ENCODE assay signal across 33 cellular contexts in genomic region chr4:88713782-88714181, GRCh38.
"Had no signal": no experiment of that assay in that cellular context is flagged by ENCODE, and none has a peak within 500 bp of the region (broad histone marks: within the 10 kb centered on the region; RNA-seq: fewer than 3 reads in every experiment).

No MANE protein-coding gene starts in this region.

- ATAC-seq: activated CD4-positive, alpha-beta T cell treated with anti-CD3 and anti-CD28 coated beads for 36 hours; activated CD8-positive, alpha-beta memory T cell treated with anti-CD3 and anti-CD28 coated beads, Interleukin-2, amount 10 ng/mL, durations not matched to agents 7 days and 5 days; activated CD8-positive, alpha-beta T cell treated with anti-CD3 and anti-CD28 coated beads, Interleukin-2, amount 10 ng/mL, durations not matched to agents 7 days and 5 days; activated naive CD8-positive, alpha-beta T cell treated with anti-CD3 and anti-CD28 coated beads, Interleukin-2, amount 50 U/mL, for 24 hours; activated T-cell treated with anti-CD3 and anti-CD28 coated beads, Interleukin-2, amount 50 U/mL, for 72 hours; body of pancreas; effector memory CD8-positive, alpha-beta T cell; T-helper 17 cell had no signal

- DNase-seq: activated CD4-positive, alpha-beta memory T cell treated with anti-CD3 and anti-CD28 coated beads for 36 hours; activated CD4-positive, alpha-beta T cell treated with anti-CD3 and anti-CD28 coated beads for 36 hours; activated CD4-positive, alpha-beta T cell treated with anti-CD3 and anti-CD28 coated beads, Interleukin-2, amount 10 ng/mL, durations not matched to agents 24 days and 14 days; activated CD4-positive, CD25-positive, alpha-beta regulatory T cell; activated CD4-positive, CD25-positive, alpha-beta regulatory T cell treated with anti-CD3 and anti-CD28 coated beads, Interleukin-2, amount 50 U/mL, for 72 hours; activated CD8-positive, alpha-beta memory T cell treated with anti-CD3 and anti-CD28 coated beads, Interleukin-2, amount 10 ng/mL, durations not matched to agents 7 days and 5 days; activated CD8-positive, alpha-beta memory T cell treated with anti-CD3 and anti-CD28 coated beads, Interleukin-2, amount 50 U/mL, for 4 hours; activated CD8-positive, alpha-beta T cell treated with anti-CD3 and anti-CD28 coated beads, Interleukin-2, amount 10 ng/mL, durations not matched to agents 7 days and 5 days; activated gamma-delta T cell; activated naive CD4-positive, alpha-beta T cell; activated naive CD4-positive, alpha-beta T cell treated with anti-CD3 and anti-CD28 coated beads, Interleukin-2, amount 50 U/mL, for 16 hours; activated naive CD8-positive, alpha-beta T cell treated with anti-CD3 and anti-CD28 coated beads for 36 hours; activated naive CD8-positive, alpha-beta T cell treated with anti-CD3 and anti-CD28 coated beads, Interleukin-2, amount 50 U/mL, for 24 hours; activated T-cell treated with anti-CD3 and anti-CD28 coated beads, Interleukin-2, amount 50 U/mL, for 24 hours; activated T-cell treated with anti-CD3 and anti-CD28 coated beads, Interleukin-2, amount 50 U/mL, for 72 hours; adrenal gland; amygdala; aorta; body of pancreas; caudate nucleus; cerebellar nuclear complex; cortex of kidney; dermis blood vessel endothelial cell; effector CD4-positive, alpha-beta T cell; effector memory CD8-positive, alpha-beta T cell; erythroblast; foreskin melanocyte; head of caudate nucleus; T-helper 1 cell; T-helper 17 cell; T1000 had no signal

- H3K27me3 ChIP-seq: adrenal gland, body of pancreas, esophagus muscularis mucosa had no signal

- H3K27ac Mint-ChIP-seq: activated CD4-positive, alpha-beta memory T cell treated with anti-CD3 and anti-CD28 coated beads for 36 hours; activated CD4-positive, alpha-beta T cell treated with anti-CD3 and anti-CD28 coated beads for 36 hours; activated CD4-positive, alpha-beta T cell treated with anti-CD3 and anti-CD28 coated beads, Interleukin-2, amount 10 ng/mL, durations not matched to agents 24 days and 14 days; activated CD8-positive, alpha-beta memory T cell treated with anti-CD3 and anti-CD28 coated beads, Interleukin-2, amount 10 ng/mL, durations not matched to agents 7 days and 5 days; activated CD8-positive, alpha-beta T cell treated with anti-CD3 and anti-CD28 coated beads, Interleukin-2, amount 10 ng/mL, durations not matched to agents 7 days and 5 days; activated naive CD8-positive, alpha-beta T cell treated with anti-CD3 and anti-CD28 coated beads for 36 hours; activated naive CD8-positive, alpha-beta T cell treated with anti-CD3 and anti-CD28 coated beads, Interleukin-2, amount 50 U/mL, for 24 hours; activated T-cell treated with anti-CD3 and anti-CD28 coated beads, Interleukin-2, amount 50 U/mL, for 24 hours; activated T-cell treated with anti-CD3 and anti-CD28 coated beads, Interleukin-2, amount 50 U/mL, for 72 hours; T-helper 17 cell; T-helper 2 cell treated with Interferon-gamma antibody and Interleukin-4, amounts not matched to agents 5 μg/mL and 100 μg/mL, for 36 hours had no signal

- H3K4me1 ChIP-seq: adrenal gland, body of pancreas, esophagus muscularis mucosa had no signal

- H3K27ac ChIP-seq: adrenal gland, body of pancreas, esophagus muscularis mucosa had no signal

- H3K27me3 Mint-ChIP-seq: activated CD4-positive, alpha-beta memory T cell treated with anti-CD3 and anti-CD28 coated beads for 36 hours; activated CD4-positive, alpha-beta T cell treated with anti-CD3 and anti-CD28 coated beads for 36 hours; activated CD4-positive, alpha-beta T cell treated with anti-CD3 and anti-CD28 coated beads, Interleukin-2, amount 10 ng/mL, durations not matched to agents 24 days and 14 days; activated CD8-positive, alpha-beta memory T cell treated with anti-CD3 and anti-CD28 coated beads, Interleukin-2, amount 10 ng/mL, durations not matched to agents 7 days and 5 days; activated naive CD8-positive, alpha-beta T cell treated with anti-CD3 and anti-CD28 coated beads for 36 hours; activated naive CD8-positive, alpha-beta T cell treated with anti-CD3 and anti-CD28 coated beads, Interleukin-2, amount 50 U/mL, for 24 hours; activated T-cell treated with anti-CD3 and anti-CD28 coated beads, Interleukin-2, amount 50 U/mL, for 24 hours; effector memory CD8-positive, alpha-beta T cell; T-helper 17 cell had no signal

- H3K4me1 Mint-ChIP-seq: activated CD4-positive, alpha-beta T cell treated with anti-CD3 and anti-CD28 coated beads, Interleukin-2, amount 10 ng/mL, durations not matched to agents 24 days and 14 days; activated naive CD8-positive, alpha-beta T cell treated with anti-CD3 and anti-CD28 coated beads, Interleukin-2, amount 50 U/mL, for 24 hours had no signal

- H3K4me3 ChIP-seq: adrenal gland, body of pancreas, esophagus muscularis mucosa had no signal

- H3K4me3 Mint-ChIP-seq: activated CD4-positive, alpha-beta memory T cell treated with anti-CD3 and anti-CD28 coated beads for 36 hours; activated CD4-positive, alpha-beta T cell treated with anti-CD3 and anti-CD28 coated beads for 36 hours; activated CD4-positive, alpha-beta T cell treated with anti-CD3 and anti-CD28 coated beads, Interleukin-2, amount 10 ng/mL, durations not matched to agents 24 days and 14 days; activated CD8-positive, alpha-beta memory T cell treated with anti-CD3 and anti-CD28 coated beads, Interleukin-2, amount 10 ng/mL, durations not matched to agents 7 days and 5 days; activated CD8-positive, alpha-beta T cell treated with anti-CD3 and anti-CD28 coated beads, Interleukin-2, amount 10 ng/mL, durations not matched to agents 7 days and 5 days; activated naive CD8-positive, alpha-beta T cell treated with anti-CD3 and anti-CD28 coated beads for 36 hours; activated naive CD8-positive, alpha-beta T cell treated with anti-CD3 and anti-CD28 coated beads, Interleukin-2, amount 50 U/mL, for 24 hours; activated T-cell treated with anti-CD3 and anti-CD28 coated beads, Interleukin-2, amount 50 U/mL, for 24 hours; activated T-cell treated with anti-CD3 and anti-CD28 coated beads, Interleukin-2, amount 50 U/mL, for 72 hours; effector memory CD8-positive, alpha-beta T cell; T-helper 17 cell; T-helper 2 cell treated with Interferon-gamma antibody and Interleukin-4, amounts not matched to agents 5 μg/mL and 100 μg/mL, for 36 hours had no signal

- H3K36me3 ChIP-seq: adrenal gland had no signal
